Comparison of ENCODE assay signal across 33 cellular contexts in genomic region chr16:80947239-80947638, GRCh38. TPM values are rescaled to one million over a fixed set of nuclear protein-coding genes. Genes with fewer than 3 reads are reported as not detected.
"Had no signal": no experiment of that assay in that cellular context is flagged by ENCODE, and none has a peak within 500 bp of the region (broad histone marks: within the 10 kb centered on the region; RNA-seq: fewer than 3 reads in every experiment).

No MANE protein-coding gene starts in this region.

- H3K27ac Mint-ChIP-seq: activated B cell treated with CpG ODN at 0.5 μM for 24 hours; activated CD4-positive, alpha-beta memory T cell treated with anti-CD3 and anti-CD28 coated beads for 36 hours; activated naive CD8-positive, alpha-beta T cell had no signal

- H3K4me1 Mint-ChIP-seq: activated B cell treated with CpG ODN at 0.5 μM for 24 hours; central memory CD8-positive, alpha-beta T cell had no signal

- ATAC-seq: K562 had no signal

- DNase-seq: activated B cell treated with CpG ODN at 0.5 μM for 24 hours; activated CD4-positive, alpha-beta memory T cell treated with anti-CD3 and anti-CD28 coated beads for 36 hours; activated CD4-positive, alpha-beta T cell treated with anti-CD3 and anti-CD28 coated beads for 48 hours; activated CD4-positive, CD25-positive, alpha-beta regulatory T cell treated with anti-CD3 and anti-CD28 coated beads, Interleukin-2, amount 50 U/mL, for 72 hours; activated CD8-positive, alpha-beta memory T cell treated with anti-CD3 and anti-CD28 coated beads, Interleukin-2, amount 50 U/mL, for 4 hours; activated gamma-delta T cell; activated naive CD4-positive, alpha-beta T cell treated with Interleukin-2 at 50 U/mL for 16 hours; activated T-cell treated with anti-CD3 and anti-CD28 coated beads for 4 hours; amygdala; IMR-90; NCI-H1092 treated with DMSO at 0.1 percent for 48 hours; NCI-H1417; NCI-H146; NCI-H187; NCI-H2029 treated with DMSO at 0.1 percent for 48 hours; NCI-H2107; NCI-H2171; NCI-H510A; NCI-H526; NCI-H748 treated with DMSO at 0.1 percent for 48 hours; NK-92 treated with Interleukin-12 subunit alpha and Interleukin-12 subunit beta, amount 100 ng/mL, for 24 hours; Peyer's patch; RPMI8226; SHP77 treated with DMSO at 0.1 percent for 48 hours; SK-N-SH had no signal

- H3K27ac ChIP-seq: ascending aorta, cardiac muscle cell, Peyer's patch, SJSA1, VCaP had no signal

- H3K4me3 Mint-ChIP-seq: activated B cell treated with CpG ODN at 0.5 μM for 24 hours; activated CD4-positive, alpha-beta memory T cell treated with anti-CD3 and anti-CD28 coated beads for 36 hours; activated naive CD8-positive, alpha-beta T cell; central memory CD8-positive, alpha-beta T cell; T-helper 1 cell treated with Interleukin-12 subunit alpha and Interleukin-12 subunit beta and Interleukin-4 antibody, amounts not matched to agents 30 μg/mL and 1 μg/mL, for 36 hours had no signal

- H3K4me3 ChIP-seq: ascending aorta, cardiac muscle cell, K562, Peyer's patch, SJSA1 had no signal

- H3K36me3 Mint-ChIP-seq: activated CD4-positive, alpha-beta memory T cell treated with anti-CD3 and anti-CD28 coated beads for 36 hours had no signal

- H3K9me3 Mint-ChIP-seq: central memory CD8-positive, alpha-beta T cell; T-helper 1 cell treated with Interleukin-12 subunit alpha and Interleukin-12 subunit beta and Interleukin-4 antibody, amounts not matched to agents 30 μg/mL and 1 μg/mL, for 36 hours had no signal

RNA-seq across cellular contexts. Expression of gene CENPN, which starts 59.8 kb away (rescaled TPM):
- total RNA-seq: ascending aorta had no signal
